Comparison of ENCODE assay signal across 8 cellular contexts in the genomic region with DNA sequence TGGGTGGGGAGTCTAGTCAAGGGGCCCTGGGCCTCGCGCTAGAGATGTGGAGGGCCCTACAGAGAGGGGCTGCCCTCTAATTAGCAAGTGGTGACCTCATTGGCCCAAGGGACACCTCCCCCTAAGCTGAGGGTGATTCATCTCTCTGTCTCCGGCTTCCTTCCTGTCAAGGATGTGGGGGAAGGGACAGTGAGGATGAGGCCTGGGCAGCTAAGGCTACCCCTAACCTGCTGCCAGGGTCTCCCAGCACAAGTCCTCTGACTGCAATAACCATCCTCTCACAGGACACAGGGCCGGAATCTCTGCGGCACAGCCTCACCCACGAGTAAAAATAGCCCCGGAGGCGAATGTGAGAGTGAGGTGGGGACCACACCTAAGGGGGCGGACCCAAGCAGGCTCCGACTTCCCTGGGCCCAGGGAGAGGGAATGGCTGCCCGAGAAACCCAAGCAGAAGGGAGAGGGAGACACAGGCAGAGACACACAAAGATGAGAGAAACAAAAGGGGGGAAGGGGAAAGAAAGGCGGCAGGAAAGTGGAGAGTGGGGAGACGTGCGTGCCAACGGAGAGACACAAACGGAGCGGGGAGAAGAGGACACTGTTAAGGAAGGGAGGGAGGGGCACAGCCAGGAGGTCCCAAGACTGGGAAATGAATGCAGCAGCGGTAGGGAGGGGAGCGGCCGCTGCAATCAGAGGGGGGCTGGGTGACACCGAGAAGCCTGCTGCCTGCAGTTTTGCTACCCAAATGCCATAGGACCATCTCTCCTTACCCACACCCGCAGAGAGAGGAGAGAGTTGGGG. TPM values are rescaled to one million over a fixed set of nuclear protein-coding genes. Genes with fewer than 3 reads are reported as not detected.
A peak's percentile ranks its signal among the peaks of the same experiment; 100 is the strongest.
DNase-seq lines count a peak whose midpoint lies in the region; ATAC-seq and TF ChIP-seq lines count a peak whose summit lies in the region.

No MANE protein-coding gene starts in this region.

- no peaks in the 10 kb centered on the region for H3K9me3 Mint-ChIP-seq in CD4-positive, alpha-beta T cell
- H3K9me3 Mint-ChIP-seq in activated naive CD4-positive, alpha-beta T cell treated with anti-CD3 and anti-CD28 coated beads for 36 hours, result no peaks in the 10 kb centered on the region

- H3K27me3 Mint-ChIP-seq in CD4-positive, alpha-beta T cell, result no peaks in the 10 kb centered on the region
- H3K27me3 Mint-ChIP-seq in activated naive CD4-positive, alpha-beta T cell treated with anti-CD3 and anti-CD28 coated beads for 36 hours (ENCODE audit: low read depth), result no peaks in the 10 kb centered on the region

- peak overlapping the region; percentile 90 for H3K27ac ChIP-seq in CD4-positive, alpha-beta T cell (ENCODE audit: low read depth, low read length)
- H3K27ac ChIP-seq in RWPE1 (peak overlapping the region; percentile 96), cardiac muscle cell (peak overlapping the region; percentile 56), prostate gland (peak overlapping the region; percentile 94 to 98)

- no peak for TF ChIP-seq CTCF in CD4-positive, alpha-beta T cell (IDR thresholded peaks at IDR 0.05)
- TF ChIP-seq CTCF in RWPE1 (conservative IDR thresholded peaks at IDR 0.05; ENCODE audit: low read depth) (no peak), cardiac muscle cell (IDR thresholded peaks at IDR 0.05; ENCODE audit: low read depth, low read length) (no peak), prostate gland (IDR thresholded peaks at IDR 0.05) (no peak)

- CTCF ChIA-PET in CD4-positive, alpha-beta T cell (lab: Charles Lee), result interaction anchor here (2.0 kb wide), 1 partner anchor 35 kb away, joined by 4 read pairs; no protein-coding TSS in a partner anchor
- CTCF ChIA-PET in RWPE1 (lab: Yijun Ruan, JAX), result interaction anchor here (0.6 to 0.8 kb wide), 3 partner anchors 10 to 54 kb away, joined by 3 to 8 read pairs (median 4); partner anchors contain the start of gene LY6G5C
- CTCF ChIA-PET in activated naive CD4-positive, alpha-beta T cell treated with anti-CD3 and anti-CD28 coated beads for 36 hours (lab: Charles Lee), result interaction anchor here (0.7 to 1.2 kb wide), 3 partner anchors 9 to 95 kb away, joined by 3 to 6 read pairs (median 3); no protein-coding TSS in a partner anchor

- no peaks in the 10 kb centered on the region for H3K27me3 ChIP-seq in CD4-positive, alpha-beta T cell (ENCODE audit: control insufficient read depth, insufficient read depth, low read length)
- H3K27me3 ChIP-seq in H7 (ENCODE audit: control insufficient read depth, insufficient read depth, low read length) (no peaks in the 10 kb centered on the region), cardiac muscle cell (no peaks in the 10 kb centered on the region), prostate gland (replicated peaks; ENCODE audit: insufficient read depth) (no peaks in the 10 kb centered on the region)

- H3K4me1 ChIP-seq in cardiac muscle cell (ENCODE audit: low read depth), result peaks cover 27% of the 10 kb centered on the region
- H3K4me1 ChIP-seq in prostate gland (replicated peaks), result peaks cover 17% of the 10 kb centered on the region

- peaks cover 20% of the 10 kb centered on the region for H3K36me3 ChIP-seq in H7 (replicated peaks; ENCODE audit: control insufficient read depth, insufficient read depth, low read length)
- H3K36me3 ChIP-seq in cardiac muscle cell, result peaks cover 24% of the 10 kb centered on the region
- peaks cover 4 to 14% of the 10 kb centered on the region in 2 donors for H3K36me3 ChIP-seq in prostate gland

- H3K4me3 Mint-ChIP-seq in CD4-positive, alpha-beta T cell, result peak overlapping the region; percentile 90
- peak overlapping the region; percentile 93 for H3K4me3 Mint-ChIP-seq in activated naive CD4-positive, alpha-beta T cell treated with anti-CD3 and anti-CD28 coated beads for 36 hours

- peaks cover 63% of the 10 kb centered on the region for H3K36me3 Mint-ChIP-seq in CD4-positive, alpha-beta T cell (ENCODE audit: low read depth)
- H3K36me3 Mint-ChIP-seq in activated naive CD4-positive, alpha-beta T cell treated with anti-CD3 and anti-CD28 coated beads for 36 hours (ENCODE audit: low read depth), result peaks cover 36% of the 10 kb centered on the region

- intact Hi-C loops in CD4-positive, alpha-beta T cell (cut with DNase I, micrococcal nuclease), result loop anchor here in 1 of 2 experiments (5.0 kb wide), 2 partner anchors 33 to 82 kb away; partner anchors contain the start of genes ABHD16A, HSPA1A and HSPA1L
- intact Hi-C loops in activated naive CD4-positive, alpha-beta T cell treated with anti-CD3 and anti-CD28 coated beads for 36 hours (cut with micrococcal nuclease), result loop anchor here (5.0 kb wide), 4 partner anchors 158 to 1107 kb away; partner anchors contain the start of genes EHMT2, GPSM3, PBX2 and PSMB8
- intact Hi-C loops in prostate gland (cut with DNase I), result loop anchor here (5.0 kb wide), 1 partner anchor 87 kb away; no protein-coding TSS in a partner anchor

- peak overlapping the region; percentile 85 for H3K27ac Mint-ChIP-seq in CD4-positive, alpha-beta T cell
- peak overlapping the region; percentile 93 for H3K27ac Mint-ChIP-seq in activated naive CD4-positive, alpha-beta T cell treated with anti-CD3 and anti-CD28 coated beads for 36 hours

- peak; percentile 75 for TF ChIP-seq POLR2A in prostate gland (IDR thresholded peaks at IDR 0.05)

- H3K4me1 Mint-ChIP-seq in CD4-positive, alpha-beta T cell (ENCODE audit: low read depth), result peaks cover 87% of the 10 kb centered on the region
- H3K4me1 Mint-ChIP-seq in activated naive CD4-positive, alpha-beta T cell treated with anti-CD3 and anti-CD28 coated beads for 36 hours (ENCODE audit: low read depth), result peaks cover 55% of the 10 kb centered on the region

- POLR2A ChIA-PET in CD4-positive, alpha-beta T cell (lab: Charles Lee), result interaction anchor here (0.5 to 1.9 kb wide), 7 partner anchors 34 to 1120 kb away, joined by 3 to 12 read pairs (median 4); partner anchors contain the start of genes HSPA1A, HSPA1B and HSPA1L
- POLR2A ChIA-PET in RWPE1 (lab: Yijun Ruan, JAX; ENCODE audit: low non-redundant PET), result interaction anchor here (0.6 to 1.2 kb wide), 2 partner anchors 24 to 74 kb away, joined by 3 read pairs; partner anchors contain the start of gene C6orf47

- peak overlapping the region; percentile 86 for H3K4me3 ChIP-seq in H7 (ENCODE audit: insufficient read depth, low read depth, low read length)
- peak overlapping the region; percentile 61 for H3K4me3 ChIP-seq in cardiac muscle cell
- H3K4me3 ChIP-seq in prostate gland, result peak overlapping the region; percentile 61 to 78

- peak in 7 of 10 experiments; percentile 35 to 55 (median 39) for DNase-seq in CD4-positive, alpha-beta T cell
- DNase-seq in H7 (peak; percentile 86), RWPE1 (ENCODE audit: low spot score) (peak; percentile 86), cardiac muscle cell (ENCODE audit: low read depth in 1 of 2, low spot score in 1 of 2) (peak; percentile 64 to 68), prostate gland (ENCODE audit: low spot score) (peak; percentile 60)
- DNase-seq in activated naive CD4-positive, alpha-beta T cell treated with anti-CD3 and anti-CD28 coated beads for 36 hours, result peak; percentile 83

- peak; percentile 25 for ATAC-seq in CD4-positive, alpha-beta T cell (ENCODE audit: poor library complexity)
- ATAC-seq in HG02973 (IDR thresholded peaks at IDR 0.05; ENCODE audit: unreplicated experiment), result no peak
- no peak for ATAC-seq in HG02885 (IDR thresholded peaks at IDR 0.05; ENCODE audit: poor library complexity, unreplicated experiment)

- under 1% methylated on average over 22 of the region's 22 CpGs for WGBS in prostate gland

- H3K9me3 ChIP-seq in CD4-positive, alpha-beta T cell (ENCODE audit: control insufficient read depth, low read length), result no peaks in the 10 kb centered on the region
- H3K9me3 ChIP-seq in cardiac muscle cell (ENCODE audit: low read depth) (no peaks in the 10 kb centered on the region), prostate gland (no peaks in the 10 kb centered on the region)

RNA-seq across cellular contexts. Expression of gene CLIC1, which starts 1.4 kb away (rescaled TPM):
- total RNA-seq in CD4-positive, alpha-beta T cell, result 10 to 100 TPM; 61.2 to 61.5 TPM
- 456 and 621 TPM in 2 replicates for total RNA-seq in H7 (2014; rRNA removed; shearing (Covaris generic))
- 100 to 1,000 TPM; 348 to 353 TPM for total RNA-seq in activated naive CD4-positive, alpha-beta T cell treated with anti-CD3 and anti-CD28 coated beads for 36 hours
- 226 and 274 TPM in 2 replicates for total RNA-seq in cardiac muscle cell
- 318 and 326 TPM in 2 replicates for polyA plus RNA-seq in cardiac muscle cell
- total RNA-seq in prostate gland, result 100 to 1,000 TPM; 224 to 331 TPM

RNA-seq across cellular contexts. Expression of gene MSH5, which starts 4.9 kb away (rescaled TPM):
- 10 to 100 TPM; 13.6 to 13.7 TPM for total RNA-seq in CD4-positive, alpha-beta T cell
- total RNA-seq in H7 (2014; rRNA removed; shearing (Covaris generic)), result 19.5 and 28.4 TPM in 2 replicates
- total RNA-seq in activated naive CD4-positive, alpha-beta T cell treated with anti-CD3 and anti-CD28 coated beads for 36 hours, result 100 to 1,000 TPM; 101 to 105 TPM
- total RNA-seq in cardiac muscle cell (6.6 and 39.4 TPM in 2 replicates), prostate gland (10 to 100 TPM; 10.5 to 72.4 TPM)
- polyA plus RNA-seq in cardiac muscle cell, result 7.4 and 16.4 TPM in 2 replicates

RNA-seq across cellular contexts. Expression of gene DDAH2, which starts 5.8 kb away (rescaled TPM):
- total RNA-seq in CD4-positive, alpha-beta T cell, result 1 to 10 TPM; 3.0 to 3.3 TPM
- total RNA-seq in H7 (2014; rRNA removed; shearing (Covaris generic)), result 83.6 and 99.2 TPM in 2 replicates
- 10 to 100 TPM in 1 of 2 experiments, 1 to 10 TPM in 1; 8.5 to 11.3 TPM for total RNA-seq in activated naive CD4-positive, alpha-beta T cell treated with anti-CD3 and anti-CD28 coated beads for 36 hours
- total RNA-seq in cardiac muscle cell (134 and 138 TPM in 2 replicates), prostate gland (10 to 100 TPM; 73.3 to 83.7 TPM)
- 154 and 170 TPM in 2 replicates for polyA plus RNA-seq in cardiac muscle cell

RNA-seq across cellular contexts. Expression of gene MPIG6B, which starts 11.7 kb away (rescaled TPM):
- under 1 TPM; 0.11 to 0.17 TPM for total RNA-seq in CD4-positive, alpha-beta T cell
- total RNA-seq in H7 (2014; rRNA removed; shearing (Covaris generic)), result not detected in 2 replicates
- total RNA-seq in activated naive CD4-positive, alpha-beta T cell treated with anti-CD3 and anti-CD28 coated beads for 36 hours, result under 1 TPM in 1 of 2 experiments, not detected in 1; 0.49 TPM
- not detected in 2 replicates for total RNA-seq in cardiac muscle cell
- not detected in 2 replicates for polyA plus RNA-seq in cardiac muscle cell
- under 1 TPM in 1 of 2 donors, not detected in 1; 0.74 TPM for total RNA-seq in prostate gland

RNA-seq across cellular contexts. Expression of gene LY6G6C, which starts 13.4 kb away (rescaled TPM):
- total RNA-seq in CD4-positive, alpha-beta T cell, result not detected
- not detected in 2 replicates for total RNA-seq in H7 (2014; rRNA removed; shearing (Covaris generic))
- total RNA-seq in activated naive CD4-positive, alpha-beta T cell treated with anti-CD3 and anti-CD28 coated beads for 36 hours, result not detected
- not detected in 2 replicates for total RNA-seq in cardiac muscle cell
- polyA plus RNA-seq in cardiac muscle cell, result 0.24 TPM in 1 of 2 replicates, not detected in the other
- total RNA-seq in prostate gland, result not detected
